ENCODE assay signal across 7 cellular contexts in genomic region chr19:800360-801029, GRCh38. TPM values are rescaled to one million over a fixed set of nuclear protein-coding genes. Genes with fewer than 3 reads are reported as not detected.
A peak's percentile ranks its signal among the peaks of the same experiment; 100 is the strongest.
DNase-seq lines count a peak whose midpoint lies in the region; ATAC-seq and TF ChIP-seq lines count a peak whose summit lies in the region.

No MANE protein-coding gene starts in this region.

- peaks cover 53% of the 10 kb centered on the region for H3K36me3 Mint-ChIP-seq in activated CD8-positive, alpha-beta T cell treated with anti-CD3 and anti-CD28 coated beads, Interleukin-2, amount 10 ng/mL, durations not matched to agents 7 days and 5 days (ENCODE audit: low read depth)

- no peaks in the 10 kb centered on the region for H3K9me3 Mint-ChIP-seq in activated CD8-positive, alpha-beta T cell treated with anti-CD3 and anti-CD28 coated beads, Interleukin-2, amount 10 ng/mL, durations not matched to agents 7 days and 5 days (ENCODE audit: insufficient read depth)

- H3K27ac Mint-ChIP-seq in activated CD8-positive, alpha-beta T cell treated with anti-CD3 and anti-CD28 coated beads, Interleukin-2, amount 10 ng/mL, durations not matched to agents 7 days and 5 days: peak overlapping the region; percentile 82

- no peaks in the 10 kb centered on the region for H3K27me3 ChIP-seq in HAP-1 (ENCODE audit: low read depth)
- H3K27me3 ChIP-seq in iPS-18a (ENCODE audit: control insufficient read depth, insufficient read depth, low read length): no peaks in the 10 kb centered on the region
- H3K27me3 ChIP-seq in spleen (replicated peaks in 1 of 7): no peaks in the 10 kb centered on the region

- CTCF ChIA-PET in activated CD8-positive, alpha-beta T cell treated with anti-CD3 and anti-CD28 coated beads, Interleukin-2, amount 10 ng/mL, durations not matched to agents 7 days and 5 days (lab: Charles Lee): no interaction called here

- H3K4me3 Mint-ChIP-seq in activated CD8-positive, alpha-beta T cell treated with anti-CD3 and anti-CD28 coated beads, Interleukin-2, amount 10 ng/mL, durations not matched to agents 7 days and 5 days: peak overlapping the region; percentile 82

- H3K4me3 ChIP-seq in HAP-1 (peak overlapping the region; percentile 91), iPS-18a (ENCODE audit: low read length) (peak overlapping the region; percentile 27), spleen (peak overlapping the region in 6 of 8 donors; percentile 8 to 99 (median 52))

- POLR2A ChIA-PET in activated CD8-positive, alpha-beta T cell treated with anti-CD3 and anti-CD28 coated beads, Interleukin-2, amount 10 ng/mL, durations not matched to agents 7 days and 5 days (lab: Charles Lee): interaction anchor here (0.6 to 2.0 kb wide), 2 partner anchors 306 to 469 kb away, joined by 3 to 4 read pairs; partner anchors contain the start of gene CIRBP

- H3K27me3 Mint-ChIP-seq in activated CD8-positive, alpha-beta T cell treated with anti-CD3 and anti-CD28 coated beads, Interleukin-2, amount 10 ng/mL, durations not matched to agents 7 days and 5 days (ENCODE audit: low read depth): no peaks in the 10 kb centered on the region

- H3K36me3 ChIP-seq in HAP-1 (replicated peaks): peaks cover 77% of the 10 kb centered on the region
- peaks cover 57% of the 10 kb centered on the region for H3K36me3 ChIP-seq in iPS-18a (ENCODE audit: control insufficient read depth, low read depth, low read length)
- peaks cover 5 to 64% (median 29%) of the 10 kb centered on the region in 6 donors for H3K36me3 ChIP-seq in spleen

- H3K9me3 ChIP-seq in HAP-1: no peaks in the 10 kb centered on the region
- no peaks in the 10 kb centered on the region for H3K9me3 ChIP-seq in iPS-18a (ENCODE audit: control insufficient read depth, low read depth, low read length)
- H3K9me3 ChIP-seq in spleen: no peaks in the 10 kb centered on the region

- WGBS in spleen, 5 donors: 42 to 63% (median 46%) methylated on average over 12 to 17 of the region's 17 CpGs

- peaks cover 46% of the 10 kb centered on the region for H3K4me1 Mint-ChIP-seq in activated CD8-positive, alpha-beta T cell treated with anti-CD3 and anti-CD28 coated beads, Interleukin-2, amount 10 ng/mL, durations not matched to agents 7 days and 5 days (ENCODE audit: low read depth)

- intact Hi-C loops in spleen (cut with DNase I; ENCODE audit: low total_unique reads): no loop called here

- H3K4me1 ChIP-seq in HAP-1 (peaks cover 30% of the 10 kb centered on the region), iPS-18a (ENCODE audit: control insufficient read depth, low read depth, low read length) (peaks cover 13% of the 10 kb centered on the region), spleen (peaks cover 54 to 88% (median 77%) of the 10 kb centered on the region in 6 donors)

- H3K9ac ChIP-seq in iPS-18a (ENCODE audit: low read length): no peak overlapping the region

- ATAC-seq in activated CD8-positive, alpha-beta T cell treated with anti-CD3 and anti-CD28 coated beads, Interleukin-2, amount 10 ng/mL, durations not matched to agents 7 days and 5 days: no peak
- ATAC-seq in HG02759 (IDR thresholded peaks at IDR 0.05; ENCODE audit: unreplicated experiment) (no peak), GM21737 (IDR thresholded peaks at IDR 0.05; ENCODE audit: unreplicated experiment) (no peak), HG03039 (IDR thresholded peaks at IDR 0.05; ENCODE audit: unreplicated experiment) (no peak)

- in situ Hi-C loops in HAP-1 (cut with MboI; ENCODE audit: low sequenced_read_pairs): no loop called here

- no peak for DNase-seq in HAP-1 (ENCODE audit: low spot score in 2 of 2)
- DNase-seq in activated CD8-positive, alpha-beta T cell treated with anti-CD3 and anti-CD28 coated beads, Interleukin-2, amount 10 ng/mL, durations not matched to agents 7 days and 5 days: no peak
- DNase-seq in spleen: no peak

- TF ChIP-seq CTCF in spleen (IDR thresholded peaks at IDR 0.05 in 8 of 11, conservative IDR thresholded peaks at IDR 0.05 in 3 of 11): no peak

- no peak for TF ChIP-seq POLR2A in spleen (IDR thresholded peaks at IDR 0.05)

- H3K27ac ChIP-seq in iPS-18a (ENCODE audit: low read length) (no peak overlapping the region), spleen (peak overlapping the region in 6 of 8 donors; percentile 63 to 100 (median 98))

RNA-seq across cellular contexts. Expression of gene PTBP1, which starts 3.2 kb away (rescaled TPM):
- 100 to 1,000 TPM; 524 to 526 TPM for total RNA-seq in activated CD8-positive, alpha-beta T cell treated with anti-CD3 and anti-CD28 coated beads, Interleukin-2, amount 10 ng/mL, durations not matched to agents 7 days and 5 days
- 100 to 1,000 TPM; 147 to 305 (median 247) TPM for total RNA-seq in spleen
- polyA plus RNA-seq in spleen: 100 to 1,000 TPM in 1 of 3 donors, 10 to 100 TPM in 2; 89.9 to 130 (median 98.6) TPM

RNA-seq across cellular contexts. Expression of gene PLPPR3, which starts 21.3 kb away (rescaled TPM):
- not detected for total RNA-seq in activated CD8-positive, alpha-beta T cell treated with anti-CD3 and anti-CD28 coated beads, Interleukin-2, amount 10 ng/mL, durations not matched to agents 7 days and 5 days
- total RNA-seq in spleen: under 1 TPM in 5 of 7 donors, not detected in 2; 0.27 to 0.79 (median 0.43) TPM
- polyA plus RNA-seq in spleen: under 1 TPM in 1 of 3 donors, not detected in 2; 0.03 TPM

RNA-seq across cellular contexts. Expression of gene AZU1, which starts 27.1 kb away (rescaled TPM):
- not detected for total RNA-seq in activated CD8-positive, alpha-beta T cell treated with anti-CD3 and anti-CD28 coated beads, Interleukin-2, amount 10 ng/mL, durations not matched to agents 7 days and 5 days
- total RNA-seq in spleen: 10 to 100 TPM in 3 of 7 donors, 1 to 10 TPM in 4; 3.1 to 69.7 (median 9.6) TPM
- 1 to 10 TPM; 1.7 to 7.6 (median 4.2) TPM for polyA plus RNA-seq in spleen

RNA-seq across cellular contexts. Expression of gene PRTN3, which starts 40.3 kb away (rescaled TPM):
- not detected for total RNA-seq in activated CD8-positive, alpha-beta T cell treated with anti-CD3 and anti-CD28 coated beads, Interleukin-2, amount 10 ng/mL, durations not matched to agents 7 days and 5 days
- total RNA-seq in spleen: 100 to 1,000 TPM in 1 of 7 donors, 10 to 100 TPM in 3, 1 to 10 TPM in 3; 2.8 to 168 (median 11.7) TPM
- polyA plus RNA-seq in spleen: 1 to 10 TPM in 2 of 3 donors, under 1 TPM in 1; 0.89 to 3.3 (median 1.3) TPM

RNA-seq across cellular contexts. Expression of gene MISP, which starts 49.6 kb away (rescaled TPM):
- not detected for total RNA-seq in activated CD8-positive, alpha-beta T cell treated with anti-CD3 and anti-CD28 coated beads, Interleukin-2, amount 10 ng/mL, durations not matched to agents 7 days and 5 days
- total RNA-seq in spleen: not detected
- under 1 TPM in 1 of 3 donors, not detected in 2; 0.13 TPM for polyA plus RNA-seq in spleen

Comparison
In these comparisons a context has a peak if more than half of its experiments do, and no peak if none do; other contexts are left out.
1. H3K4me3 ChIP-seq: peak in every context shown above with its lines; median percentile 91 in HAP-1; 52 in spleen; 27 in iPS-18a.